10 cellular contexts compared by ENCODE assay signal in genomic region chr3:52830535-52831258, GRCh38. TPM values are rescaled to one million over a fixed set of nuclear protein-coding genes. Genes with fewer than 3 reads are reported as not detected.
DNase-seq lines count a peak whose midpoint lies in the region; ATAC-seq and TF ChIP-seq lines count a peak whose summit lies in the region.
"Had no signal": no experiment of that assay in that cellular context is flagged by ENCODE, and none has a peak within 500 bp of the region (broad histone marks: within the 10 kb centered on the region; RNA-seq: fewer than 3 reads in every experiment).

Gene ITIH4, minus strand, starts transcription at chr3:52830672. Its CDS starts 30 bp downstream, at chr3:52830642.

- H3K4me3 ChIP-seq in GM23338, result no peak within 1 kb of the TSS
- H3K4me3 ChIP-seq in SJCRH30, result no peak within 1 kb of the TSS
- H3K4me3 ChIP-seq in gastroesophageal sphincter, result no peak within 1 kb of the TSS
- H3K4me3 ChIP-seq in skeletal muscle satellite cell (ENCODE audit: low read length), result no peak within 1 kb of the TSS
- H3K4me3 ChIP-seq: cardiac muscle cell, prostate gland had no signal

- H3K9me2 ChIP-seq in GM23338 (ENCODE audit: insufficient read depth), result no peaks in the 10 kb centered on the region

- peaks cover 23% of the 10 kb centered on the region for H3K4me1 Mint-ChIP-seq in GM23338

- H4K20me1 ChIP-seq in GM23338 (replicated peaks; ENCODE audit: insufficient read depth), result no peaks in the 10 kb centered on the region

- no peak within 1 kb of the TSS for H3K4me3 Mint-ChIP-seq in GM23338

- DNase-seq in GM23338 (ENCODE audit: low spot score), result peak; percentile 21
- no peak for DNase-seq in SJCRH30
- no peak for DNase-seq in SHP77 treated with DMSO at 0.1 percent for 48 hours (lab: John Stamatoyannopoulos, UW)
- DNase-seq: NCI-H1436 had no signal

- H3K27me3 ChIP-seq in GM23338 (ENCODE audit: insufficient read depth) (no peaks in the 10 kb centered on the region), SJCRH30 (no peaks in the 10 kb centered on the region), gastroesophageal sphincter (no peaks in the 10 kb centered on the region), skeletal muscle satellite cell (ENCODE audit: control insufficient read depth, insufficient read depth, low read length) (no peaks in the 10 kb centered on the region)
- H3K27me3 ChIP-seq: cardiac muscle cell had no signal

- H3K9ac ChIP-seq in skeletal muscle satellite cell (ENCODE audit: low read depth, low read length), result no peak within 1 kb of the TSS

- H3F3A ChIP-seq in GM23338 (replicated peaks; ENCODE audit: low read depth), result no peaks in the 10 kb centered on the region

- no peak for TF ChIP-seq POLR2A in gastroesophageal sphincter (IDR thresholded peaks at IDR 0.05)

- H3K4me1 ChIP-seq in GM23338 (ENCODE audit: insufficient read depth) (no peaks in the 10 kb centered on the region), SJCRH30 (peaks cover 45% of the 10 kb centered on the region), gastroesophageal sphincter (peaks cover 0 to 39% (median 13%) of the 10 kb centered on the region in 3 donors), skeletal muscle satellite cell (ENCODE audit: control insufficient read depth, insufficient read depth, low read length) (peaks cover 35% of the 10 kb centered on the region)
- H3K4me1 ChIP-seq: prostate gland had no signal

- TF ChIP-seq EP300 in gastroesophageal sphincter (IDR thresholded peaks at IDR 0.05), result no peak

- TF ChIP-seq CTCF in GM23338 (conservative IDR thresholded peaks at IDR 0.05; ENCODE audit: low read depth in 2 of 2) (no peak), gastroesophageal sphincter (IDR thresholded peaks at IDR 0.05) (no peak)

- 77 to 86% methylated on average over 7 to 10 of the region's 16 CpGs for WGBS in gastroesophageal sphincter (ENCODE audit: low coverage in 1 of 2), 2 donors

- ATAC-seq in GM23338 (peak; percentile 23), gastroesophageal sphincter (no peak), HG02852 (IDR thresholded peaks at IDR 0.05; ENCODE audit: unreplicated experiment) (no peak), HG03039 (IDR thresholded peaks at IDR 0.05; ENCODE audit: unreplicated experiment) (no peak)

- no peak within 1 kb of the TSS for H3K4me2 ChIP-seq in GM23338
- H3K4me2 ChIP-seq in skeletal muscle satellite cell (ENCODE audit: low read length), result peak within 1 kb of the TSS; percentile 38

- H3K27me3 Mint-ChIP-seq in GM23338 (ENCODE audit: insufficient read depth, low read depth, poor library complexity), result peaks cover 13% of the 10 kb centered on the region

- no peaks in the 10 kb centered on the region for H3K9me3 Mint-ChIP-seq in GM23338

- no peaks in the 10 kb centered on the region for H3K79me2 ChIP-seq in GM23338 (replicated peaks; ENCODE audit: insufficient read depth)

- no peak within 1 kb of the TSS for H3K27ac Mint-ChIP-seq in GM23338

- no peak within 1 kb of the TSS for H2AFZ ChIP-seq in GM23338

- no peaks in the 10 kb centered on the region for H3K36me3 ChIP-seq in GM23338 (ENCODE audit: insufficient read depth)
- H3K36me3 ChIP-seq in SJCRH30, result no peaks in the 10 kb centered on the region
- H3K36me3 ChIP-seq in gastroesophageal sphincter, result peaks cover 0 to 30% of the 10 kb centered on the region in 2 donors
- H3K36me3 ChIP-seq in skeletal muscle satellite cell (ENCODE audit: insufficient read depth, low read length), result no peaks in the 10 kb centered on the region
- H3K36me3 ChIP-seq: cardiac muscle cell, prostate gland had no signal

- H3K27ac ChIP-seq in GM23338 (ENCODE audit: low read depth) (no peak within 1 kb of the TSS), SJCRH30 (peak within 1 kb of the TSS; percentile 57), gastroesophageal sphincter (peak within 1 kb of the TSS in 3 of 4 donors; percentile 35 to 54 (median 43))
- H3K27ac ChIP-seq: cardiac muscle cell had no signal

- H3K9me3 ChIP-seq in SJCRH30 (replicated peaks) (no peaks in the 10 kb centered on the region), gastroesophageal sphincter (no peaks in the 10 kb centered on the region), skeletal muscle satellite cell (replicated peaks; ENCODE audit: low read length) (no peaks in the 10 kb centered on the region)
- H3K9me3 ChIP-seq: prostate gland had no signal

- H3K36me3 Mint-ChIP-seq in GM23338 (ENCODE audit: low read depth), result no peaks in the 10 kb centered on the region; the same call in 2 of the 3 replicates

TF ChIP-seq in GM23338, 12 proteins besides CTCF, POLR2A, EP300 and RAD21:
- TF ChIP-seq ZNF462 (CRISPR knock-in tag; IDR thresholded peaks at IDR 0.05), result no peak
- no peak for TF ChIP-seq STAT1 (IDR thresholded peaks at IDR 0.05; ENCODE audit: unreplicated experiment)
- no peak for TF ChIP-seq ZNF331 (CRISPR knock-in tag; IDR thresholded peaks at IDR 0.05; ENCODE audit: low read depth)
- no peak for TF ChIP-seq ETS1 (IDR thresholded peaks at IDR 0.05)

RNA-seq across cellular contexts. Expression of gene ITIH4, which starts in this region (rescaled TPM):
- total RNA-seq in GM23338 (2014; rRNA removed; shearing (Covaris generic)), result 1.4 and 6.4 TPM in 2 replicates
- 0.82 and 0.89 TPM in 2 replicates for polyA plus RNA-seq in GM23338 (2016; fragmentation: Nextera tagmentation; extraction: Ambion mirVana)
- total RNA-seq in SJCRH30 (2014; rRNA removed; shearing (Covaris generic)), result 0.71 TPM in 1 of 2 replicates, not detected in the other
- 1 to 10 TPM; 1.2 to 7.0 (median 3.4) TPM for total RNA-seq in gastroesophageal sphincter
- under 0.01 TPM in 1 of 2 replicates, not detected in the other for total RNA-seq in skeletal muscle satellite cell (2012; rRNA removed)
